Comparison of ENCODE assay signal across 24 cellular contexts in the genomic region with DNA sequence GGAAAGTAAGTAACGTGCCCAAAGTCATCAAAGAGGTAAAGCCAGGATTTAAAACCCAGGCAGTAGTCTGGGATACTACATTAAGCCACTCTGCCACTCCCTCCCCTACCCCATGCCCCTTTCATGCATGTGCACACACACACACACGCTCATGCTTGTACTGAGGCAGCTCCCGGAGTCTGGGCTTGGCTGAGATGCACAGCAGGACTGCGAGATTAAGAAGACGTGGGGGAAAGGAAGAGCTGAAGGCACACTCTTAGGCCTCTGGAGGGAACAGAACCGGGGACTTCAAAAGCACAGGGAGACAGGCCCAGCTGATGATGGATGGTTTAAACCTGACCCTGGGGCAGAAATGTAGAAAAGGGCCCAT.
DNase-seq lines count a peak whose midpoint lies in the region; ATAC-seq and TF ChIP-seq lines count a peak whose summit lies in the region.
"Had no signal": no experiment of that assay in that cellular context is flagged by ENCODE, and none has a peak within 500 bp of the region (broad histone marks: within the 10 kb centered on the region; RNA-seq: fewer than 3 reads in every experiment).

No MANE protein-coding gene starts in this region.

- H3K27me3 ChIP-seq in upper lobe of right lung, result no peaks in the 10 kb centered on the region
- H3K27me3 ChIP-seq in CD4-positive, alpha-beta memory T cell (ENCODE audit: insufficient read depth, low read length), result no peaks in the 10 kb centered on the region
- H3K27me3 ChIP-seq: BE2C had no signal

- H3K9me3 ChIP-seq in upper lobe of right lung, result no peaks in the 10 kb centered on the region
- H3K9me3 ChIP-seq in CD4-positive, alpha-beta memory T cell (ENCODE audit: control insufficient read depth in 1 of 2, low read length in 2 of 2), result no peaks in the 10 kb centered on the region
- H3K9me3 ChIP-seq: BE2C, HAP-1 had no signal

- H3K4me1 Mint-ChIP-seq in WTC11, result peaks cover 12% of the 10 kb centered on the region; the same call in 1 of the 2 replicates
- no peaks in the 10 kb centered on the region for H3K4me1 Mint-ChIP-seq in CD4-positive, alpha-beta memory T cell
- H3K4me1 Mint-ChIP-seq: CD14-positive monocyte had no signal

- no peaks in the 10 kb centered on the region for H3K4me1 ChIP-seq in upper lobe of right lung
- no peaks in the 10 kb centered on the region for H3K4me1 ChIP-seq in CD4-positive, alpha-beta memory T cell (ENCODE audit: insufficient read depth, low read length)
- H3K4me1 ChIP-seq: BE2C, HAP-1 had no signal

- H3K27me3 Mint-ChIP-seq in WTC11 (ENCODE audit: low read depth), result no peaks in the 10 kb centered on the region; the same call in 1 of the 2 replicates
- peaks cover 3 to 6% of the 10 kb centered on the region in 2 donors for H3K27me3 Mint-ChIP-seq in CD4-positive, alpha-beta memory T cell

- H3K27ac Mint-ChIP-seq in WTC11, result no peak overlapping the region
- H3K27ac Mint-ChIP-seq in CD4-positive, alpha-beta memory T cell, result no peak overlapping the region
- H3K27ac Mint-ChIP-seq: CD14-positive monocyte, HFFc6 had no signal

- H3K36me3 Mint-ChIP-seq in WTC11, result no peaks in the 10 kb centered on the region
- H3K36me3 Mint-ChIP-seq in CD4-positive, alpha-beta memory T cell, result no peaks in the 10 kb centered on the region
- H3K36me3 Mint-ChIP-seq: CD14-positive monocyte had no signal

- intact Hi-C loops in upper lobe of right lung (cut with DNase I), result no loop called here
- intact Hi-C loops in CD4-positive, alpha-beta memory T cell (cut with micrococcal nuclease), result no loop called here

- peak; percentile 9 for DNase-seq in activated CD4-positive, CD25-positive, alpha-beta regulatory T cell treated with anti-CD3 and anti-CD28 coated beads, Interleukin-2, amount 50 U/mL, for 72 hours
- DNase-seq in WTC11 (ENCODE audit: low spot score), result peak; percentile 2
- peak; percentile 16 for DNase-seq in mesenteric fat pad (ENCODE audit: low spot score)
- peak; percentile 32 for DNase-seq in upper lobe of right lung
- DNase-seq in CD4-positive, alpha-beta memory T cell, result no peak
- no peak for DNase-seq in NCI-H69 (lab: John Stamatoyannopoulos, UW)
- DNase-seq: 8988T, ACHN, BE2C, DMS153, GOT3, HFFc6, KBM-7, NCI-H1105 treated with DMSO at 0.1 percent for 48 hours, NCI-H146, NCI-H1930, NCI-H2107, NCI-H446 treated with DMSO at 0.1 percent for 48 hours, NCI-H526, PC-9, Right ventricle myocardium superior had no signal

- CTCF ChIA-PET in WTC11 (lab: Charles Lee), result interaction anchor here (0.8 to 1.3 kb wide), 2 partner anchors 46 to 65 kb away, joined by 3 read pairs; no protein-coding TSS in a partner anchor
- CTCF ChIA-PET in CD4-positive, alpha-beta memory T cell (lab: Charles Lee; ENCODE audit: partially characterized antibody), result no interaction called here

- no peak for ATAC-seq in activated CD4-positive, CD25-positive, alpha-beta regulatory T cell treated with anti-CD3 and anti-CD28 coated beads, Interleukin-2, amount 50 U/mL, for 24 hours
- no peak for ATAC-seq in WTC11
- ATAC-seq in upper lobe of right lung, result no peak

- TF ChIP-seq CTCF in WTC11 (IDR thresholded peaks at IDR 0.05) (no peak), upper lobe of right lung (IDR thresholded peaks at IDR 0.05) (no peak)

- no peak overlapping the region for H3K27ac ChIP-seq in upper lobe of right lung
- H3K27ac ChIP-seq in CD4-positive, alpha-beta memory T cell (ENCODE audit: low read depth, low read length), result no peak overlapping the region
- H3K27ac ChIP-seq: PC-9 had no signal

- no peaks in the 10 kb centered on the region for H3K36me3 ChIP-seq in upper lobe of right lung
- H3K36me3 ChIP-seq in CD4-positive, alpha-beta memory T cell (ENCODE audit: insufficient read depth, low read length), result no peaks in the 10 kb centered on the region
- H3K36me3 ChIP-seq: BE2C, HAP-1 had no signal

- no peak overlapping the region for H3K4me3 Mint-ChIP-seq in WTC11
- no peak overlapping the region for H3K4me3 Mint-ChIP-seq in CD4-positive, alpha-beta memory T cell
- H3K4me3 Mint-ChIP-seq: CD14-positive monocyte, HFFc6 had no signal

- no peaks in the 10 kb centered on the region for H3K9me3 Mint-ChIP-seq in WTC11
- H3K9me3 Mint-ChIP-seq in CD4-positive, alpha-beta memory T cell, result no peaks in the 10 kb centered on the region
- H3K9me3 Mint-ChIP-seq: CD14-positive monocyte, HFFc6 had no signal

- POLR2A ChIA-PET in WTC11 (lab: Charles Lee), result no interaction called here
- POLR2A ChIA-PET in CD4-positive, alpha-beta memory T cell (lab: Charles Lee; ENCODE audit: partially characterized antibody), result no interaction called here

- H3K4me3 ChIP-seq in upper lobe of right lung, result no peak overlapping the region
- no peak overlapping the region for H3K4me3 ChIP-seq in CD4-positive, alpha-beta memory T cell (ENCODE audit: low read length in 2 of 2)
- H3K4me3 ChIP-seq: HAP-1, PC-9 had no signal

TF ChIP-seq in WTC11, 78 proteins besides CTCF, POLR2A, EP300 and RAD21:
- TF ChIP-seq JUN (CRISPR knock-in tag; IDR thresholded peaks at IDR 0.05) (no peak), STAT6 (CRISPR knock-in tag; conservative IDR thresholded peaks at IDR 0.05; ENCODE audit: low read depth) (no peak), ETV6 (CRISPR knock-in tag; IDR thresholded peaks at IDR 0.05) (no peak), GABPB1 (CRISPR knock-in tag; IDR thresholded peaks at IDR 0.05) (no peak), ATF1 (CRISPR knock-in tag; IDR thresholded peaks at IDR 0.05) (no peak), PREB (CRISPR knock-in tag; IDR thresholded peaks at IDR 0.05; ENCODE audit: borderline replicate concordance) (no peak), ZNF512 (CRISPR knock-in tag; IDR thresholded peaks at IDR 0.05; ENCODE audit: borderline replicate concordance) (no peak)

Comparison
In these comparisons a context has a peak if more than half of its experiments do, and no peak if none do; other contexts are left out.
1. DNase-seq: peak in activated CD4-positive, CD25-positive, alpha-beta regulatory T cell treated with anti-CD3 and anti-CD28 coated beads, Interleukin-2, amount 50 U/mL, for 72 hours (single experiment), WTC11 (single experiment), mesenteric fat pad (single experiment) and upper lobe of right lung (single experiment); none in CD4-positive, alpha-beta memory T cell (0 of 5) and NCI-H69 (single experiment).